Comparison of ENCODE assay signal across 25 cellular contexts in the genomic region with DNA sequence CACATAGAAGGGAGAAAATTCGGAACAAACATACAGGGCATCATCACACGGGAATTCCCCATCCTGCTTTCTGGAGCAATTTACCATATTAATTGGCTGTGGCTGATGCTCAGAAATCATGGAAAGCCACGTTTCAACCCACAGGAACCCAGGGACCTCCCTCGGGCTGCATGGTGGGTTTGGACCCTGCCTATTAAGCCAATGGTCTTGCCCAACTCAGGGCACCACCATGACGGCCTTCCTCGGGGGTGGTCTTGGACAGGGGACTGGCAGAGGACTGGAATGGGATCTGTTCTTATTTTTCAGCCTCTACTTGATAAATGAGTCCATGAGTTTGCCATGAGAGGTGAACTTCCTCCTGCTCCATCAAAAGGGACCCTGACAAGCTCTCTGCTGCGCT.
"Had no signal": no experiment of that assay in that cellular context is flagged by ENCODE, and none has a peak within 500 bp of the region (broad histone marks: within the 10 kb centered on the region; RNA-seq: fewer than 3 reads in every experiment).

No MANE protein-coding gene starts in this region.

- H3K4me3 ChIP-seq: MG63 had no signal

- H3K36me3 ChIP-seq: MG63 had no signal

- H3K27ac ChIP-seq: KMS-11 had no signal

- DNase-seq: Karpas-422, Kasumi-1, MG63, MM.1S, MV-4-11, NCI-H1048, NCI-H1092, NCI-H1105, NCI-H1105 treated with DMSO at 0.1 percent for 48 hours, NCI-H1436, NCI-H1436 treated with DMSO at 0.1 percent for 48 hours, NCI-H1694, NCI-H1694 treated with DMSO at 0.1 percent for 48 hours, NCI-H187, NCI-H187 treated with DMSO at 0.1 percent for 48 hours, NCI-H1930, NCI-H2081 treated with DMSO at 0.1 percent for 48 hours, NCI-H2107, NCI-H2171, NCI-H2171 treated with DMSO at 0.1 percent for 48 hours, NCI-H2227 treated with DMSO at 0.1 percent for 48 hours, NCI-H226, NCI-H446, NCI-H446 treated with DMSO at 0.1 percent for 48 hours had no signal

- H3K9ac ChIP-seq: KMS-11 had no signal

- H3K27me3 ChIP-seq: MG63 had no signal

- H3K9me3 ChIP-seq: MG63 had no signal

- H3K4me2 ChIP-seq: KMS-11 had no signal
